In the genomic region with DNA sequence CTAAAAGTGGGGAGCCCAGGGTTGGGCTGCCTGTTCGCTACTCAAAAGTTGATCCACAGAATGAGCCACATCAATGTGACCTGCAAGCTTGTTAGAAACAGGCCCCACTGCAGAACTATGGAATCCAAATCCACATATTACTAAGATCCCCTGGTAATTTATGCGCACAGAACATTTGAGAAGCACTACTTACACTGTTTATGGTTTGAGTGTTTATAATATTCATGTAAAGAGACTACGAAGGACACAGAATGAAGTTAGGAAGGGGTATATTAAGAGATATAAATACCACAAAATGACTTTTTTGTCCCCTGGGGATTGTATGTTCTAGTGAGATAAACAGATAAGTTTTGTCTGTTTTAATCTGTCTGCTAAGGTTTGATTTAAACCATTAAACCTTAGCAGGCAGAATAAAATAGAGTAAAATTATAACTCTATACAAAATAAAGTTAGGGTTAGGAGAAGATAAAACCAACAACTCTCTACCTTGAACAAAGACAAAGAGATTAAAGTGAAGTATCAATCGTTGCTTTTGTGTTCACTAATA, we compare ENCODE assay signal across 1 cellular context.
TF ChIP-seq lines count a peak whose summit lies in the region.

No MANE protein-coding gene starts in this region.

TF ChIP-seq in IMR-90, 13 proteins besides CTCF, POLR2A, EP300 and RAD21 (continued from another document):
- no peak for TF ChIP-seq CHD1 (IDR thresholded peaks at IDR 0.05; ENCODE audit: low read depth, low read length)
- no peak for TF ChIP-seq BHLHE40 (IDR thresholded peaks at IDR 0.05; ENCODE audit: low read depth, low read length)
- TF ChIP-seq NFE2L2 (IDR thresholded peaks at IDR 0.05; ENCODE audit: low read depth, low read length): no peak
- no peak for TF ChIP-seq FOS (IDR thresholded peaks at IDR 0.05; ENCODE audit: low read depth, low read length)
- no peak for TF ChIP-seq RFX5 (IDR thresholded peaks at IDR 0.05; ENCODE audit: low read depth, low read length)
